8 cellular contexts compared by ENCODE assay signal in the genomic region with DNA sequence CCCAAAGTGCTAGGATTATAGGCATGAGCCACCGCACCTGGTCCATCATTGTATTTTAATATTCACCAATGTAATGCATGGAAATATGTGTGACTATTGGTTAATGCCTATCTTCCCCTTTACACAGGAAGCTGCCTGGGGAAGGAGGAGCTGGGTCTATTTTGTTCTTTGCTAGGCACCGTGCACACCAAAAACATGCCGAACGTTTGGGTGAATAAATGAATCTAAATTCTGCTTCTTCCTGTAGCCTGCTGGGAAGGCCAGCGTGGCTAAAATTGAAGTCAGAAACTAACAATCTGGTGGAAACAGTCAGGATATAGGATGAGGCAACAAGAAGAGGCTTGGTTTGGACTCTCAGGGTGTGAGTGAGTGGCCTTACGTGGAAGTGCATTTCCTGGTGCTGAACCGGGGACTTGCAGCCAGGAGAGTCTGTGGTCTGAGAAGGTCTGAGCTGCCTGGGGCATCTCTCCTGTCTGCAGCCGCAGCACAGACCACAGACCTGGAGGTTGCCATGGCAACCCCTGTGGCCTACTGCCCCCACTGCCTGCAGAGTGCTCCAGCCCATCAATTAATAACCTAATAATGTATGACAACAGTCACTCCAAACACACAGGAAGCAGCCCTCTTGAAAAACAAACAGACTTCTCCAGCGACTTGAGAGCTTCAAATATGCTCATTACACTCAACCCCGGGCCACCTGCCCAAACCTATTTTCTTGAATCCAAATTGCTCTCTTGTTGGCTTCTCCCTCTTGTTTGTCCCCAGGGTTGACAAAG. TPM values are rescaled to one million over a fixed set of nuclear protein-coding genes. Genes with fewer than 3 reads are reported as not detected.
DNase-seq lines count a peak whose midpoint lies in the region; ATAC-seq and TF ChIP-seq lines count a peak whose summit lies in the region.

No MANE protein-coding gene starts in this region.

- dilution Hi-C loops in mammary epithelial cell (cut with HindIII; ENCODE audit: low sequenced_read_pairs): no loop called here

- no peak for ATAC-seq in activated T-cell treated with anti-CD3 and anti-CD28 coated beads, Interleukin-2, amount 50 U/mL, for 4 hours
- ATAC-seq in GM21576 (IDR thresholded peaks at IDR 0.05; ENCODE audit: unreplicated experiment): peak; percentile 84
- ATAC-seq in body of pancreas: no peak

- intact Hi-C loops in mammary epithelial cell (cut with micrococcal nuclease) (no loop called here), body of pancreas (cut with DNase I) (no loop called here)

- no peaks in the 10 kb centered on the region for H3K36me3 ChIP-seq in OCI-LY1 (ENCODE audit: insufficient read depth, low read length)
- H3K36me3 ChIP-seq in mammary epithelial cell (ENCODE audit: insufficient read depth, low read length): no peaks in the 10 kb centered on the region
- no peaks in the 10 kb centered on the region for H3K36me3 ChIP-seq in body of pancreas (replicated peaks in 1 of 2; ENCODE audit: insufficient read depth in 1 of 2, low read depth in 2 of 2)

- H3K79me2 ChIP-seq in OCI-LY1 (ENCODE audit: insufficient read depth, low read length): no peaks in the 10 kb centered on the region
- H3K79me2 ChIP-seq in mammary epithelial cell (ENCODE audit: insufficient read depth, low read length): no peaks in the 10 kb centered on the region

- CTCF ChIA-PET in mammary epithelial cell (lab: Charles Lee; ENCODE audit: low non-redundant PET): interaction anchor here (0.5 kb wide), 1 partner anchor 73 kb away, joined by 3 read pairs; no protein-coding TSS in a partner anchor

- H3K27me3 ChIP-seq in OCI-LY1 (ENCODE audit: insufficient read depth, low read length) (no peaks in the 10 kb centered on the region), mammary epithelial cell (ENCODE audit: insufficient read depth, low read length) (no peaks in the 10 kb centered on the region), body of pancreas (no peaks in the 10 kb centered on the region)

- WGBS in mammary epithelial cell (ENCODE audit: low coverage, missing lambda C conversion rate): 56% methylated on average over 10 of the region's 10 CpGs
- 59 to 81% methylated on average over 9 to 10 of the region's 10 CpGs for WGBS in body of pancreas, 2 donors

- peaks cover 16% of the 10 kb centered on the region for H3K36me3 Mint-ChIP-seq in activated T-cell treated with anti-CD3 and anti-CD28 coated beads, Interleukin-2, amount 50 U/mL, for 24 hours (ENCODE audit: low read depth)
- H3K36me3 Mint-ChIP-seq in activated T-cell treated with anti-CD3 and anti-CD28 coated beads, Interleukin-2, amount 50 U/mL, for 4 hours (ENCODE audit: insufficient read depth): peaks cover 7% of the 10 kb centered on the region

- H3K4me1 ChIP-seq in OCI-LY1 (ENCODE audit: insufficient read depth, low read length, severe bottlenecking) (peaks cover 64% of the 10 kb centered on the region), mammary epithelial cell (ENCODE audit: insufficient read depth, low read length) (peaks cover 11% of the 10 kb centered on the region), body of pancreas (peaks cover 13% of the 10 kb centered on the region)

- no peaks in the 10 kb centered on the region for H3K9me3 ChIP-seq in OCI-LY1 (ENCODE audit: low read length)
- H3K9me3 ChIP-seq in mammary epithelial cell (replicated peaks; ENCODE audit: insufficient read depth, low read length): no peaks in the 10 kb centered on the region
- H3K9me3 ChIP-seq in body of pancreas: no peaks in the 10 kb centered on the region

- no TSS peak for BruUV-seq in mammary epithelial cell (replicated peaks; lab: Mats Ljungman, UMichigan)

- no peaks in the 10 kb centered on the region for H3K27me3 Mint-ChIP-seq in activated T-cell treated with anti-CD3 and anti-CD28 coated beads, Interleukin-2, amount 50 U/mL, for 24 hours
- no peaks in the 10 kb centered on the region for H3K27me3 Mint-ChIP-seq in activated T-cell treated with anti-CD3 and anti-CD28 coated beads, Interleukin-2, amount 50 U/mL, for 4 hours (ENCODE audit: low read depth)

- H3K4me3 ChIP-seq in OCI-LY1 (ENCODE audit: low read depth, low read length, poor library complexity, severe bottlenecking) (peak overlapping the region; percentile 38), mammary epithelial cell (replicated peaks in 1 of 3; ENCODE audit: insufficient read depth in 1 of 3, low read depth in 2 of 3, low read length in 3 of 3) (no peak overlapping the region), skin epidermis (no peak overlapping the region), body of pancreas (no peak overlapping the region)

- peak overlapping the region; percentile 42 for H3K9ac ChIP-seq in OCI-LY1 (ENCODE audit: low read length)
- no peak overlapping the region for H3K9ac ChIP-seq in mammary epithelial cell (ENCODE audit: insufficient read depth, low read length)

- peak overlapping the region; percentile 27 for H3K4me3 Mint-ChIP-seq in activated T-cell treated with anti-CD3 and anti-CD28 coated beads, Interleukin-2, amount 50 U/mL, for 24 hours
- no peak overlapping the region for H3K4me3 Mint-ChIP-seq in activated T-cell treated with anti-CD3 and anti-CD28 coated beads, Interleukin-2, amount 50 U/mL, for 4 hours

- H3K4me1 Mint-ChIP-seq in activated T-cell treated with anti-CD3 and anti-CD28 coated beads, Interleukin-2, amount 50 U/mL, for 24 hours (ENCODE audit: low read depth): peaks cover 86% of the 10 kb centered on the region
- H3K4me1 Mint-ChIP-seq in activated T-cell treated with anti-CD3 and anti-CD28 coated beads, Interleukin-2, amount 50 U/mL, for 4 hours (ENCODE audit: low read depth): peaks cover 81% of the 10 kb centered on the region

- no peaks in the 10 kb centered on the region for H4K20me1 ChIP-seq in OCI-LY1 (ENCODE audit: insufficient read depth, low read length)
- no peaks in the 10 kb centered on the region for H4K20me1 ChIP-seq in mammary epithelial cell (ENCODE audit: insufficient read depth, low read length)

- H3K9me3 Mint-ChIP-seq in activated T-cell treated with anti-CD3 and anti-CD28 coated beads, Interleukin-2, amount 50 U/mL, for 24 hours: peaks cover 4% of the 10 kb centered on the region
- peaks cover 5% of the 10 kb centered on the region for H3K9me3 Mint-ChIP-seq in activated T-cell treated with anti-CD3 and anti-CD28 coated beads, Interleukin-2, amount 50 U/mL, for 4 hours

- H3K27ac Mint-ChIP-seq in activated T-cell treated with anti-CD3 and anti-CD28 coated beads, Interleukin-2, amount 50 U/mL, for 24 hours: peak overlapping the region; percentile 88

- TF ChIP-seq CTCF in OCI-LY1 (IDR thresholded peaks at IDR 0.05; ENCODE audit: low read length): peak; percentile 23; the same call in 1 of the 2 replicates
- TF ChIP-seq CTCF in mammary epithelial cell (conservative IDR thresholded peaks at IDR 0.05 in 1 of 2, IDR thresholded peaks at IDR 0.05 in 1 of 2; ENCODE audit: extremely low read depth in 1 of 2, insufficient read depth in 1 of 2, low read depth in 1 of 2, low read length in 2 of 2): no peak
- TF ChIP-seq CTCF in body of pancreas (IDR thresholded peaks at IDR 0.05): no peak

- H2AFZ ChIP-seq in OCI-LY1 (ENCODE audit: low read length) (no peak overlapping the region), mammary epithelial cell (ENCODE audit: low read depth, low read length) (no peak overlapping the region)

- in situ Hi-C loops in mammary epithelial cell (cut with MboI; ENCODE audit: low sequenced_read_pairs in 2 of 2): no loop called here

- no peaks in the 10 kb centered on the region for H3K9me2 ChIP-seq in OCI-LY1 (ENCODE audit: low read depth, low read length)

- H3K27ac ChIP-seq in OCI-LY1 (ENCODE audit: low read depth, low read length, poor library complexity, severe bottlenecking) (peak overlapping the region; percentile 90), mammary epithelial cell (ENCODE audit: insufficient read depth, low read depth, low read length) (no peak overlapping the region), skin epidermis (peak overlapping the region in 20 of 21 experiments; percentile 13 to 96 (median 60)), body of pancreas (peak overlapping the region in 1 of 4 donors; percentile 40)

- peak overlapping the region; percentile 65 for H3K4me2 ChIP-seq in OCI-LY1 (ENCODE audit: low read length)
- H3K4me2 ChIP-seq in mammary epithelial cell (ENCODE audit: insufficient read depth, low read depth, low read length): no peak overlapping the region

- no peak for TF ChIP-seq POLR2A in body of pancreas (IDR thresholded peaks at IDR 0.05)

- peaks cover 4% of the 10 kb centered on the region; the same call in 1 of the 2 replicates for H3F3A ChIP-seq in OCI-LY1 (ENCODE audit: insufficient read depth, low read length)

- DNase-seq in activated T-cell treated with anti-CD3 and anti-CD28 coated beads, Interleukin-2, amount 50 U/mL, for 24 hours: no peak
- DNase-seq in activated T-cell treated with anti-CD3 and anti-CD28 coated beads, Interleukin-2, amount 50 U/mL, for 4 hours: no peak
- peak; percentile 88 for DNase-seq in HT1080 (ENCODE audit: low read depth)
- peak; percentile 33 for DNase-seq in mammary epithelial cell
- DNase-seq in body of pancreas: no peak

RNA-seq across cellular contexts. Expression of a gene that starts 5.5 kb away (rescaled TPM):
- 1 to 10 TPM; 4.1 to 6.1 (median 6.0) TPM for total RNA-seq in activated T-cell treated with anti-CD3 and anti-CD28 coated beads, Interleukin-2, amount 50 U/mL, for 4 hours
- total RNA-seq in HT1080 (2014; rRNA removed; shearing (Covaris generic)): 0.80 and 2.3 TPM in 2 replicates
- polyA plus RNA-seq in HT1080 (2015; cell fraction: cytosol; rRNA removed): 2.3 and 3.1 TPM in 2 replicates
- 3.2 and 3.3 TPM in 2 replicates for polyA plus RNA-seq in HT1080 (2015; cell fraction: nucleus; rRNA removed)
- total RNA-seq in mammary epithelial cell (under 1 TPM in 1 of 2 donors, not detected in 1; 0.83 TPM), body of pancreas (under 1 TPM in 1 of 2 donors, not detected in 1; 0.26 TPM)
- 0.06 TPM for polyA plus RNA-seq in mammary epithelial cell
- polyA minus RNA-seq in mammary epithelial cell: not detected

Comparison
In these comparisons a context has a peak if more than half of its experiments do, and no peak if none do; other contexts are left out.
1. DNase-seq: peak in HT1080 (single experiment) and mammary epithelial cell (single experiment); none in activated T-cell treated with anti-CD3 and anti-CD28 coated beads, Interleukin-2, amount 50 U/mL, for 24 hours (single experiment), activated T-cell treated with anti-CD3 and anti-CD28 coated beads, Interleukin-2, amount 50 U/mL, for 4 hours (single experiment) and body of pancreas (0 of 4).